Comparison of ENCODE assay signal across 8 cellular contexts in genomic region chr14:74459289-74459946, GRCh38. TPM values are rescaled to one million over a fixed set of nuclear protein-coding genes. Genes with fewer than 3 reads are reported as not detected.
DNase-seq lines count a peak whose midpoint lies in the region; ATAC-seq, FAIRE-seq and TF ChIP-seq lines count a peak whose summit lies in the region.

No MANE protein-coding gene starts in this region.

- no peak for TF ChIP-seq EP300 in Ishikawa (IDR thresholded peaks at IDR 0.05; ENCODE audit: borderline replicate concordance)

- no peaks in the 10 kb centered on the region for H3K4me1 ChIP-seq in pancreas

- 73% methylated on average over 10 of the region's 10 CpGs for WGBS in pancreas, 2 donors

- peak; percentile 42 for TF ChIP-seq RAD21 in Ishikawa (IDR thresholded peaks at IDR 0.05; ENCODE audit: low read depth)

- DNase-seq in GM10266 (ENCODE audit: extremely low spot score), result peak; percentile 53
- DNase-seq in activated CD4-positive, CD25-positive, alpha-beta regulatory T cell treated with anti-CD3 and anti-CD28 coated beads, Interleukin-2, amount 50 U/mL, for 72 hours, result peak; percentile 35
- DNase-seq in epithelial cell of proximal tubule (ENCODE audit: low read depth), result no peak
- DNase-seq in pancreas, result peak in 2 of 6 donors; percentile 23 to 62
- DNase-seq in hippocampal formation (lab: John Stamatoyannopoulos, UW), result no peak

- peak; percentile 62 for TF ChIP-seq CTCF in GM10266 (IDR thresholded peaks at IDR 0.05; ENCODE audit: control insufficient read depth, insufficient read depth, low read depth, missing control alignments)
- TF ChIP-seq CTCF in epithelial cell of proximal tubule (conservative IDR thresholded peaks at IDR 0.05; ENCODE audit: low read depth, low read length), result peak; percentile 61
- TF ChIP-seq CTCF in pancreas (IDR thresholded peaks at IDR 0.05), result peak in 3 of 4 donors; percentile 19 to 46 (median 34)

- no peaks in the 10 kb centered on the region for H3K36me3 ChIP-seq in pancreas

- ATAC-seq in pancreas, result peak in 3 of 4 donors; percentile 60 to 76 (median 71)
- ATAC-seq in GM18498 (IDR thresholded peaks at IDR 0.05; ENCODE audit: unreplicated experiment), result no peak
- ATAC-seq in HG02970 (IDR thresholded peaks at IDR 0.05; ENCODE audit: low FRiP score, unreplicated experiment), result no peak

- H3K27me3 ChIP-seq in pancreas, result no peaks in the 10 kb centered on the region

- intact Hi-C loops in pancreas (cut with DNase I), result no loop called here

- no peaks in the 10 kb centered on the region for H3K9me3 ChIP-seq in pancreas

- no peak overlapping the region for H3K4me3 ChIP-seq in epithelial cell of proximal tubule (ENCODE audit: low read depth, low read length)
- no peak overlapping the region for H3K4me3 ChIP-seq in pancreas

- H3K27ac ChIP-seq in pancreas, result no peak overlapping the region

- no peak for FAIRE-seq in pancreas (lab: Jason Lieb, UNC)

TF ChIP-seq in Ishikawa, 13 proteins besides CTCF, POLR2A, EP300 and RAD21:
- TF ChIP-seq ZBTB7A (IDR thresholded peaks at IDR 0.05; ENCODE audit: low read depth), result no peak
- TF ChIP-seq CREB1 (IDR thresholded peaks at IDR 0.05; ENCODE audit: low read depth), result no peak
- no peak for TF ChIP-seq NFIC (IDR thresholded peaks at IDR 0.05)
- no peak for TF ChIP-seq YY1 (IDR thresholded peaks at IDR 0.05; ENCODE audit: low read depth)
- no peak for TF ChIP-seq FOXM1 (IDR thresholded peaks at IDR 0.05; ENCODE audit: borderline replicate concordance, low read depth)
- TF ChIP-seq TAF1 (IDR thresholded peaks at IDR 0.05; ENCODE audit: low read depth), result no peak
- TF ChIP-seq REST (IDR thresholded peaks at IDR 0.05; ENCODE audit: low read depth), result no peak
- TF ChIP-seq EGR1 (IDR thresholded peaks at IDR 0.05), result no peak
- no peak for TF ChIP-seq CEBPB (IDR thresholded peaks at IDR 0.05)

RNA-seq across cellular contexts. Expression of gene SYNDIG1L, which starts 33.4 kb away (rescaled TPM):
- total RNA-seq in epithelial cell of proximal tubule, result not detected in 2 replicates
- total RNA-seq in pancreas, result under 1 TPM in 2 of 6 donors, not detected in 4; 0.26 to 0.28 TPM
- 1 to 10 TPM in 1 of 2 donors, under 1 TPM in 1; 0.23 to 2.5 TPM for polyA plus RNA-seq in pancreas

RNA-seq across cellular contexts. Expression of gene NPC2, which starts 33.7 kb away (rescaled TPM):
- 229 and 281 TPM in 2 replicates for total RNA-seq in epithelial cell of proximal tubule
- 100 to 1,000 TPM in 2 of 6 donors, 10 to 100 TPM in 4; 33.6 to 137 (median 50.7) TPM for total RNA-seq in pancreas
- polyA plus RNA-seq in pancreas, result 100 to 1,000 TPM in 1 of 2 donors, 10 to 100 TPM in 1; 58.5 to 106 TPM

RNA-seq across cellular contexts. Expression of gene ISCA2, which starts 34.1 kb away (rescaled TPM):
- total RNA-seq in epithelial cell of proximal tubule (41.6 and 50.3 TPM in 2 replicates), pancreas (10 to 100 TPM in 3 of 6 donors, 1 to 10 TPM in 3; 8.6 to 14.4 (median 10.0) TPM)
- 10 to 100 TPM in 1 of 2 donors, 1 to 10 TPM in 1; 7.7 to 23.4 TPM for polyA plus RNA-seq in pancreas

Comparison
In these comparisons a context has a peak if more than half of its experiments do, and no peak if none do; other contexts are left out.
1. DNase-seq: peak in GM10266 (single experiment) and activated CD4-positive, CD25-positive, alpha-beta regulatory T cell treated with anti-CD3 and anti-CD28 coated beads, Interleukin-2, amount 50 U/mL, for 72 hours (single experiment); none in epithelial cell of proximal tubule (single experiment) and hippocampal formation (0 of 2).
2. ATAC-seq: peak in pancreas (3 of 4); none in GM18498 (single experiment) and HG02970 (single experiment).
3. Peak in every context shown above with its lines, with median percentiles within 50 percentile points of each other: CTCF ChIP-seq.